ENCODE assay signal across 1 cellular context in genomic region chrX:44871114-44871645, GRCh38.
TF ChIP-seq lines count a peak whose summit lies in the region.

No MANE protein-coding gene starts in this region.

TF ChIP-seq in H1, 55 proteins besides CTCF, POLR2A, EP300 and RAD21 (continued from another document):
- TF ChIP-seq MAX (IDR thresholded peaks at IDR 0.05) (no peak), POLR2AphosphoS5 (IDR thresholded peaks at IDR 0.05; ENCODE audit: low read depth, low read length) (no peak)
TF ChIP-seq in H1: peak in this region for 0.
